ENCODE assay signal across 5 cellular contexts in genomic region chr6:68883325-68883724, GRCh38.
DNase-seq lines count a peak whose midpoint lies in the region; TF ChIP-seq lines count a peak whose summit lies in the region.
"Not testable (repeated sequence)": the region's sequence is repeated elsewhere in the genome, so short reads cannot be mapped to it uniquely, and the experiment has no call there.

No MANE protein-coding gene starts in this region.

- H2BK5ac ChIP-seq in mesenchymal stem cell (ENCODE audit: low read depth, low read length, poor library complexity, severe bottlenecking) = not testable (repeated sequence)

- not testable (repeated sequence) for H3K4ac ChIP-seq in mesenchymal stem cell (ENCODE audit: low read depth in 1 of 2, low read length in 2 of 2)

- H3K9ac ChIP-seq in mesenchymal stem cell (ENCODE audit: low read length); neural progenitor cell: not testable (repeated sequence)

- WGBS in mesenchymal stem cell = 44% methylated on average over 9 of the region's 9 CpGs

- not testable (repeated sequence) for H3K9me3 ChIP-seq in mesenchymal stem cell (ENCODE audit: control insufficient read depth, low read length); neural progenitor cell (ENCODE audit: low read depth)

- not testable (repeated sequence) for H2BK12ac ChIP-seq in mesenchymal stem cell (ENCODE audit: low read length in 2 of 2)

- not testable (repeated sequence) for H3K9me3 Mint-ChIP-seq in neural progenitor cell

- not testable (repeated sequence) for H3K4me3 ChIP-seq in mesenchymal stem cell (ENCODE audit: insufficient read depth in 1 of 2, low read depth in 1 of 2, low read length in 2 of 2); neural progenitor cell

- not testable (repeated sequence) for H3K27me3 Mint-ChIP-seq in neural progenitor cell (ENCODE audit: insufficient read depth, low read depth)

- not testable (repeated sequence) for H3K14ac ChIP-seq in mesenchymal stem cell (ENCODE audit: low read length in 2 of 2)

- H3K36me3 ChIP-seq in mesenchymal stem cell (ENCODE audit: control insufficient read depth in 1 of 2, insufficient read depth in 2 of 2, low read depth in 1 of 2, low read length in 2 of 2); neural progenitor cell: not testable (repeated sequence)

- H3K79me2 ChIP-seq in neural progenitor cell (ENCODE audit: low read depth) = not testable (repeated sequence)

- not testable (repeated sequence) for H3K79me1 ChIP-seq in mesenchymal stem cell (replicated peaks; ENCODE audit: low read length, poor library complexity, severe bottlenecking)

- H3K18ac ChIP-seq in mesenchymal stem cell (ENCODE audit: low read depth in 1 of 2, low read length in 2 of 2) = not testable (repeated sequence)

- not testable (repeated sequence) for H3K23ac ChIP-seq in mesenchymal stem cell (ENCODE audit: low read length in 2 of 2)

- DNase-seq in HT1080 (ENCODE audit: low read depth) (peak; percentile 2), SW480 (ENCODE audit: low spot score) (peak; percentile 0), islet precursor cell (peak; percentile 60), mesenchymal stem cell (peak; percentile 18)
- DNase-seq in neural progenitor cell (ENCODE audit: low spot score) = not testable (repeated sequence)

- H4K20me1 ChIP-seq in neural progenitor cell (ENCODE audit: low read depth) = not testable (repeated sequence)

- H2AK5ac ChIP-seq in mesenchymal stem cell (ENCODE audit: low read length, severe bottlenecking) = not testable (repeated sequence)

- H3K27ac Mint-ChIP-seq in neural progenitor cell = peak overlapping the region; percentile 66

- not testable (repeated sequence) for H4K91ac ChIP-seq in mesenchymal stem cell (ENCODE audit: low read length)

- not testable (repeated sequence) for H3F3A ChIP-seq in neural progenitor cell (ENCODE audit: low read depth)

- not testable (repeated sequence) for H2AFZ ChIP-seq in mesenchymal stem cell (ENCODE audit: low read depth, low read length); neural progenitor cell (replicated peaks)

- not testable (repeated sequence) for H3K4me2 ChIP-seq in mesenchymal stem cell (ENCODE audit: low read length, poor library complexity, severe bottlenecking); neural progenitor cell

- not testable (repeated sequence) for TF ChIP-seq CTCF in neural progenitor cell (IDR thresholded peaks at IDR 0.05)

- H3K36me3 Mint-ChIP-seq in neural progenitor cell = not testable (repeated sequence)

- not testable (repeated sequence) for H2BK15ac ChIP-seq in mesenchymal stem cell (ENCODE audit: low read depth, poor library complexity, severe bottlenecking)

- H3K27me3 ChIP-seq in mesenchymal stem cell (ENCODE audit: control insufficient read depth in 1 of 2, insufficient read depth in 1 of 2, low read length in 2 of 2); neural progenitor cell: not testable (repeated sequence)

- H3K4me1 Mint-ChIP-seq in neural progenitor cell = not testable (repeated sequence)

- not testable (repeated sequence) for H2BK120ac ChIP-seq in mesenchymal stem cell (ENCODE audit: low read depth, low read length)

- not testable (repeated sequence) for H3K4me3 Mint-ChIP-seq in neural progenitor cell

- not testable (repeated sequence) for H3K27ac ChIP-seq in mesenchymal stem cell (ENCODE audit: low read length, poor library complexity, severe bottlenecking); neural progenitor cell

- not testable (repeated sequence) for H4K8ac ChIP-seq in mesenchymal stem cell (ENCODE audit: low read length)

- H3K4me1 ChIP-seq in mesenchymal stem cell (ENCODE audit: control insufficient read depth, insufficient read depth, low read depth, low read length); neural progenitor cell: not testable (repeated sequence)
